20 cellular contexts compared by ENCODE assay signal in genomic region chr5:7650755-7651154, GRCh38.
DNase-seq lines count a peak whose midpoint lies in the region; ATAC-seq, FAIRE-seq and TF ChIP-seq lines count a peak whose summit lies in the region.
"Had no signal": no experiment of that assay in that cellular context is flagged by ENCODE, and none has a peak within 500 bp of the region (broad histone marks: within the 10 kb centered on the region; RNA-seq: fewer than 3 reads in every experiment).

No MANE protein-coding gene starts in this region.

- H3K4me2 ChIP-seq in mammary epithelial cell (ENCODE audit: insufficient read depth, low read depth, low read length), result no peak overlapping the region
- H3K4me2 ChIP-seq: GM23338 had no signal

- TF ChIP-seq CTCF in breast epithelium (IDR thresholded peaks at IDR 0.05) (no peak), mammary epithelial cell (conservative IDR thresholded peaks at IDR 0.05 in 1 of 2, IDR thresholded peaks at IDR 0.05 in 1 of 2; ENCODE audit: extremely low read depth in 1 of 2, insufficient read depth in 1 of 2, low read depth in 1 of 2, low read length in 2 of 2) (no peak), esophagus muscularis mucosa (IDR thresholded peaks at IDR 0.05) (no peak), psoas muscle (IDR thresholded peaks at IDR 0.05) (no peak)

- FAIRE-seq in urothelium cell line (lab: Jason Lieb, UNC), result no peak
- FAIRE-seq: A204.1 had no signal

- TF ChIP-seq POLR2A in breast epithelium (IDR thresholded peaks at IDR 0.05) (no peak), esophagus muscularis mucosa (IDR thresholded peaks at IDR 0.05; ENCODE audit: low read depth) (no peak)

- H3K9ac ChIP-seq in mammary epithelial cell (ENCODE audit: insufficient read depth, low read length), result no peak overlapping the region

- intact Hi-C loops in breast epithelium (cut with DNase I; ENCODE audit: low total_unique reads) (loop anchor here (10.0 kb wide), 1 partner anchor 226 kb away; no protein-coding TSS in a partner anchor), mammary epithelial cell (cut with micrococcal nuclease) (no loop called here), esophagus muscularis mucosa (cut with DNase I) (no loop called here), psoas muscle (cut with DNase I) (no loop called here)

- TF ChIP-seq EP300 in esophagus muscularis mucosa (IDR thresholded peaks at IDR 0.05), result no peak

- H3K4me1 ChIP-seq in breast epithelium, result no peaks in the 10 kb centered on the region
- H3K4me1 ChIP-seq in mammary epithelial cell (ENCODE audit: insufficient read depth, low read length), result no peaks in the 10 kb centered on the region
- H3K4me1 ChIP-seq in esophagus muscularis mucosa, result peaks cover 0 to 32% (median 19%) of the 10 kb centered on the region in 4 donors
- H3K4me1 ChIP-seq in psoas muscle, result peaks cover 33% of the 10 kb centered on the region
- H3K4me1 ChIP-seq: SJCRH30 had no signal

- H4K20me1 ChIP-seq in mammary epithelial cell (ENCODE audit: insufficient read depth, low read length), result no peaks in the 10 kb centered on the region

- WGBS in mammary epithelial cell (ENCODE audit: low coverage, missing lambda C conversion rate), result 82% methylated on average over 6 of the region's 6 CpGs
- 51% methylated on average over 6 of the region's 6 CpGs for WGBS in esophagus muscularis mucosa
- WGBS in psoas muscle, 3 donors, result 35 to 61% (median 41%) methylated on average over 6 of the region's 6 CpGs

- CTCF ChIA-PET in mammary epithelial cell (lab: Charles Lee; ENCODE audit: low non-redundant PET), result no interaction called here

- in situ Hi-C loops in mammary epithelial cell (cut with MboI; ENCODE audit: low sequenced_read_pairs in 2 of 2), result no loop called here

- ATAC-seq in psoas muscle, result peak; percentile 87 to 95 (median 93)
- ATAC-seq: GM23338, HCT116, PC-3 had no signal

- H3K9me3 ChIP-seq in breast epithelium, result no peaks in the 10 kb centered on the region
- peaks cover 6% of the 10 kb centered on the region for H3K9me3 ChIP-seq in mammary epithelial cell (replicated peaks; ENCODE audit: insufficient read depth, low read length)
- H3K9me3 ChIP-seq in esophagus muscularis mucosa, result no peaks in the 10 kb centered on the region
- H3K9me3 ChIP-seq in psoas muscle, result no peaks in the 10 kb centered on the region
- H3K9me3 ChIP-seq: SJCRH30 had no signal

- H3K27ac ChIP-seq in breast epithelium (no peak overlapping the region), mammary epithelial cell (ENCODE audit: insufficient read depth, low read depth, low read length) (no peak overlapping the region), esophagus muscularis mucosa (replicated peaks in 1 of 4) (peak overlapping the region; percentile 24 to 52 (median 48)), psoas muscle (peak overlapping the region; percentile 18)
- H3K27ac ChIP-seq: RWPE1, SJCRH30 had no signal

- no peak overlapping the region for H2AFZ ChIP-seq in mammary epithelial cell (ENCODE audit: low read depth, low read length)
- H2AFZ ChIP-seq: GM23338 had no signal

- no TSS peak for BruUV-seq in mammary epithelial cell (replicated peaks; lab: Mats Ljungman, UMichigan)

- H3K79me2 ChIP-seq in mammary epithelial cell (ENCODE audit: insufficient read depth, low read length), result no peaks in the 10 kb centered on the region

- H3K27me3 ChIP-seq in breast epithelium, result no peaks in the 10 kb centered on the region
- no peaks in the 10 kb centered on the region for H3K27me3 ChIP-seq in mammary epithelial cell (ENCODE audit: insufficient read depth, low read length)
- no peaks in the 10 kb centered on the region for H3K27me3 ChIP-seq in esophagus muscularis mucosa
- H3K27me3 ChIP-seq in psoas muscle (ENCODE audit: insufficient read depth in 3 of 3, low read length in 2 of 3), result peaks cover 0 to 2% (median 0%) of the 10 kb centered on the region in 3 donors
- H3K27me3 ChIP-seq: SJCRH30 had no signal

- dilution Hi-C loops in mammary epithelial cell (cut with HindIII; ENCODE audit: low sequenced_read_pairs), result no loop called here

- H3K4me3 ChIP-seq in breast epithelium (no peak overlapping the region), mammary epithelial cell (replicated peaks in 1 of 3; ENCODE audit: insufficient read depth in 1 of 3, low read depth in 2 of 3, low read length in 3 of 3) (no peak overlapping the region), esophagus muscularis mucosa (no peak overlapping the region), psoas muscle (no peak overlapping the region)
- H3K4me3 ChIP-seq: GM23338, SJCRH30 had no signal

- H3K36me3 ChIP-seq in breast epithelium (no peaks in the 10 kb centered on the region), mammary epithelial cell (ENCODE audit: insufficient read depth, low read length) (no peaks in the 10 kb centered on the region), esophagus muscularis mucosa (no peaks in the 10 kb centered on the region), psoas muscle (ENCODE audit: insufficient read depth in 1 of 2, low read depth in 1 of 2) (no peaks in the 10 kb centered on the region)
- H3K36me3 ChIP-seq: SJCRH30 had no signal

- DNase-seq in breast epithelium (ENCODE audit: low spot score in 2 of 2) (peak; percentile 20 to 64), mammary epithelial cell (no peak), esophagus muscularis mucosa (ENCODE audit: extremely low spot score) (peak; percentile 90), psoas muscle (no peak), NCI-H446 (lab: John Stamatoyannopoulos, UW) (no peak), iPS-NIHi7 (ENCODE audit: extremely low spot score) (no peak), DMS153 treated with DMSO at 0.1 percent for 48 hours (lab: John Stamatoyannopoulos, UW; ENCODE audit: unreplicated experiment) (no peak), urothelium cell line (ENCODE audit: low spot score) (no peak)
- DNase-seq: DND-41, GF-D8, KBM-7, NCI-H1436 treated with DMSO at 0.1 percent for 48 hours, NCI-H2081 treated with DMSO at 0.1 percent for 48 hours, NCI-H226, PC-3, SJCRH30 had no signal

Comparison
In these comparisons a context has a peak if more than half of its experiments do, and no peak if none do; other contexts are left out.
1. DNase-seq: peak in breast epithelium (2 of 2) and esophagus muscularis mucosa (single experiment); none in mammary epithelial cell (single experiment), psoas muscle (0 of 2), NCI-H446 (0 of 2), iPS-NIHi7 (single experiment), DMS153 treated with DMSO at 0.1 percent for 48 hours (single experiment) and urothelium cell line (single experiment).
2. H3K27ac ChIP-seq: peak in esophagus muscularis mucosa (4 of 4) and psoas muscle (single experiment); none in breast epithelium (0 of 2) and mammary epithelial cell (single experiment).